ENCODE assay signal across 1 cellular context in the genomic region with DNA sequence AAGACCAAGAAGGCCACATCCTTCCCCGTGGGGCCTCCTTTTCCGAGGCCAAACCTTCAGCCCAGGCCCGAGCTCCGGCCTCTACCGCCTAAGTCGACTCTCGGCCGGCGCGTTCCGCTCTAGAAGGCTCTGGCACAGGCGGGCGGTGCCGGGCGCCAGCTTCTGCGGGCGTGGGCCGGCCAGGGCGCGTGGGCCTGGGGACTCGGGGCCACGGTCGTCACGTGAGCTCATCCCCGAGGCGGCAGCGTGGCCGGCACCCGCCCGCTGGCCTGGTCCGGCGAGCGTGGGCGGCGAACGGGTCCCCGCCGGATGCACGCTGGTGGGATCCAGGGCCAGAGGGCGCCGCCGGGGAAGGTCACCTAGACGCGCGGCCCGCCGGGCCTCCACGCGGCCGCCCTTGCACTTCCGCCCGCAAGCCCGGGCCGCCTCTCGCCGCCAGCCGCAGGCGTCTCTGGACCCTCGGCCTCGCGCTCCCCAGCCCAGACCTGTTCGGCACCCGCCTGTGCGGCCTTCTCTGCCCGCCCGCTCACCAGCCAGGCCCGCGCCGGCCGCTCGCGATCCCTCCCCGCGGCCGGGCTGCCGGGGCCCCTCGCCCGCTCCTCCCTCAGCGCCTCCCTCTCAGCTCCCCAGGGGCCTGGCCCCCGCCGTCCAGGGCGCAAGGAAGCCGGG.
TF ChIP-seq lines count a peak whose summit lies in the region.

No MANE protein-coding gene starts in this region.

TF ChIP-seq in HEK293, 187 proteins besides CTCF, POLR2A, EP300 and RAD21 (continued from another document):
- TF ChIP-seq, protein P1, sequence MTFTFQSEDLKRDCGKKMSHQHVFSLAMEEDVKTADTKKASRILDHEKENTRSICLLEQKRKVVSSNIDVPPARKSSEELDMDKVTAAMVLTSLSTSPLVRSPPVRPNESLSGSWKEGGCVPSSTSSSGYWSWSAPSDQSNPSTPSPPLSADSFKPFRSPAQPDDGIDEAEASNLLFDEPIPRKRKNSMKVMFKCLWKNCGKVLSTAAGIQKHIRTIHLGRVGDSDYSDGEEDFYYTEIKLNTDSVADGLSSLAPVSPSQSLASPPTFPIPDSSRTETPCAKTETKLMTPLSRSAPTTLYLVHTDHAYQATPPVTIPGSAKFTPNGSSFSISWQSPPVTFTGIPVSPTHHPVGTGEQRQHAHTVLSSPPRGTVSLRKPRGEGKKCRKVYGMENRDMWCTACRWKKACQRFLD (tag by site-specific recombination; IDR thresholded peaks at IDR 0.05): no peak
- peak; percentile 49; the same call in 1 of the 2 replicates for TF ChIP-seq ZNF660 (tag by site-specific recombination; IDR thresholded peaks at IDR 0.05)
- no peak for TF ChIP-seq SP3 (tag by site-specific recombination; IDR thresholded peaks at IDR 0.05)
- peak; percentile 71 for TF ChIP-seq EGR2 (tag by site-specific recombination; IDR thresholded peaks at IDR 0.05; ENCODE audit: low read depth)
- TF ChIP-seq ZSCAN16 (tag by site-specific recombination; IDR thresholded peaks at IDR 0.05): no peak
- TF ChIP-seq BCL11B (tag by site-specific recombination; IDR thresholded peaks at IDR 0.05; ENCODE audit: low read depth): no peak
- TF ChIP-seq ZNF350 (tag by site-specific recombination; IDR thresholded peaks at IDR 0.05): no peak
- peak; percentile 95 for TF ChIP-seq ZFHX2 (tag by site-specific recombination; conservative IDR thresholded peaks at IDR 0.05)
